15 cellular contexts compared by ENCODE assay signal in the genomic region with DNA sequence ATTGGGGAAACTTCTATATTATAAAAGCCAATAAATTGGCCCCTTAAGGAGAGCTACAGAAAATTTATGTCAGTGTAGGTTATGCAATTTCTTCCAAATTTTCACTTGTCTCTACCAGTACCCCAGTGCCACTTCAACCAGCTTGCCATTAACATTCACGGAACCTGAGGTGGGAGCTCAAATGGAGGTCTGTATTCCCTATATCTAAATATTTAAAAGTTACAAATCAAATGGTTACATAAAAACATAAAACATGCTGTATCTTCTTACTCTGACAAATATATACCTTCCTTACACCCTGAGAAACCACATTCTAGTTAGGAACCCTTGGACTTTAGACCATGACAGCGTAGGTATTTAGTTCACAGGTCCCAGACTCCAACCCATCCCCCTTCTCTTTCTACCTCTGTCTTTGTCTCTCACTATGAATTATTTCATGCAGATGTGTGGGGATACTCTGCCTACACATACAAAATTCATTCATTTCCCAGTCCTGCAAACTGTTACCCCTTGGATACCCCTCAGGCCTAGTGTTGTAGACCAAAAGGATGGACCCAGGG.
DNase-seq lines count a peak whose midpoint lies in the region; TF ChIP-seq lines count a peak whose summit lies in the region.
"Had no signal": no experiment of that assay in that cellular context is flagged by ENCODE, and none has a peak within 500 bp of the region (broad histone marks: within the 10 kb centered on the region; RNA-seq: fewer than 3 reads in every experiment).

No MANE protein-coding gene starts in this region.

- no peak overlapping the region for H3K4me2 ChIP-seq in neural cell (ENCODE audit: low read length)

- H3K9ac ChIP-seq in neural cell (ENCODE audit: low read length), result peak overlapping the region; percentile 80

- H3K27me3 ChIP-seq in neural cell (ENCODE audit: insufficient read depth, low read depth, low read length), result no peaks in the 10 kb centered on the region

- H2AFZ ChIP-seq in neural cell (ENCODE audit: low read depth, low read length), result no peak overlapping the region

- peaks cover 9% of the 10 kb centered on the region for H3F3A ChIP-seq in neural cell (ENCODE audit: insufficient read depth, low read length, poor library complexity, severe bottlenecking)

- H3K36me3 ChIP-seq in neural cell (ENCODE audit: insufficient read depth, low read length), result no peaks in the 10 kb centered on the region

- peak; percentile 22 for DNase-seq in HT-29 (ENCODE audit: low spot score)
- DNase-seq in chondrocyte (ENCODE audit: low spot score), result no peak
- DNase-seq in HCEC 1CT, result no peak
- no peak for DNase-seq in OCI-M2 (lab: John Stamatoyannopoulos, UW; ENCODE audit: unreplicated experiment)
- no peak for DNase-seq in activated T-cell treated with anti-CD3 and anti-CD28 coated beads, Interleukin-2, amount 50 U/mL, for 24 hours
- DNase-seq: AML-193; CD4-positive, alpha-beta T cell; DMS153; DMS79; GDM1; H9; IMR-90 had no signal

- H3K36me3 Mint-ChIP-seq in chondrocyte (ENCODE audit: low read depth), result peaks cover 1% of the 10 kb centered on the region
- no peaks in the 10 kb centered on the region for H3K36me3 Mint-ChIP-seq in activated T-cell treated with anti-CD3 and anti-CD28 coated beads, Interleukin-2, amount 50 U/mL, for 24 hours (ENCODE audit: low read depth)

- peak overlapping the region; percentile 53 for H3K4me3 ChIP-seq in neural cell (ENCODE audit: low read length)
- H3K4me3 ChIP-seq: K562 had no signal

- no peaks in the 10 kb centered on the region for H3K79me2 ChIP-seq in neural cell (replicated peaks; ENCODE audit: insufficient read depth, low read length)

- H3K4me3 Mint-ChIP-seq in chondrocyte (ENCODE audit: unreplicated experiment), result no peak overlapping the region
- no peak overlapping the region for H3K4me3 Mint-ChIP-seq in activated T-cell treated with anti-CD3 and anti-CD28 coated beads, Interleukin-2, amount 50 U/mL, for 24 hours
- H3K4me3 Mint-ChIP-seq: CD4-positive, alpha-beta T cell; H9 had no signal

- no peak for TF ChIP-seq EP300 in neural cell (conservative IDR thresholded peaks at IDR 0.05; ENCODE audit: poor library complexity, severe bottlenecking)

- peak overlapping the region; percentile 49 for H3K27ac Mint-ChIP-seq in chondrocyte (ENCODE audit: unreplicated experiment)
- H3K27ac Mint-ChIP-seq in activated T-cell treated with anti-CD3 and anti-CD28 coated beads, Interleukin-2, amount 50 U/mL, for 24 hours, result no peak overlapping the region
- H3K27ac Mint-ChIP-seq: CD4-positive, alpha-beta T cell; H9 had no signal

- no peaks in the 10 kb centered on the region for H3K27me3 Mint-ChIP-seq in chondrocyte (ENCODE audit: low read depth)
- no peaks in the 10 kb centered on the region for H3K27me3 Mint-ChIP-seq in activated T-cell treated with anti-CD3 and anti-CD28 coated beads, Interleukin-2, amount 50 U/mL, for 24 hours
- H3K27me3 Mint-ChIP-seq: CD4-positive, alpha-beta T cell had no signal

- peaks cover 2% of the 10 kb centered on the region for H3K9me3 Mint-ChIP-seq in chondrocyte (ENCODE audit: low read depth)
- H3K9me3 Mint-ChIP-seq in activated T-cell treated with anti-CD3 and anti-CD28 coated beads, Interleukin-2, amount 50 U/mL, for 24 hours, result peaks cover 2% of the 10 kb centered on the region
- H3K9me3 Mint-ChIP-seq: CD4-positive, alpha-beta T cell had no signal

- no peaks in the 10 kb centered on the region for H3K9me2 ChIP-seq in neural cell (ENCODE audit: insufficient read depth, low read length)

- TF ChIP-seq CTCF in chondrocyte (IDR thresholded peaks at IDR 0.05) (no peak), neural cell (IDR thresholded peaks at IDR 0.05; ENCODE audit: poor library complexity, severe bottlenecking) (no peak)

- H3K27ac ChIP-seq in neural cell (ENCODE audit: low read length), result peak overlapping the region; percentile 99
- H3K27ac ChIP-seq: C4-2B had no signal

- no peak for TF ChIP-seq RAD21 in neural cell (conservative IDR thresholded peaks at IDR 0.05)

- peaks cover 8% of the 10 kb centered on the region for H3K4me1 Mint-ChIP-seq in chondrocyte (ENCODE audit: low read depth)
- H3K4me1 Mint-ChIP-seq in activated T-cell treated with anti-CD3 and anti-CD28 coated beads, Interleukin-2, amount 50 U/mL, for 24 hours (ENCODE audit: low read depth), result no peaks in the 10 kb centered on the region

- no peaks in the 10 kb centered on the region for H4K20me1 ChIP-seq in neural cell (ENCODE audit: insufficient read depth)

- no peaks in the 10 kb centered on the region for H3K9me3 ChIP-seq in neural cell (ENCODE audit: low read length)

TF ChIP-seq in neural cell, 6 proteins besides CTCF, POLR2A, EP300 and RAD21:
- TF ChIP-seq TAF1 (IDR thresholded peaks at IDR 0.05; ENCODE audit: low read depth) (no peak), EZH2 (IDR thresholded peaks at IDR 0.05; ENCODE audit: borderline replicate concordance, insufficient read depth, low read length, poor library complexity, severe bottlenecking) (no peak), MXI1 (conservative IDR thresholded peaks at IDR 0.05; ENCODE audit: poor library complexity, severe bottlenecking) (no peak), SMC3 (conservative IDR thresholded peaks at IDR 0.05; ENCODE audit: poor library complexity) (no peak), POLR2AphosphoS5 (IDR thresholded peaks at IDR 0.05) (no peak)
- TF ChIP-seq, protein P1, sequence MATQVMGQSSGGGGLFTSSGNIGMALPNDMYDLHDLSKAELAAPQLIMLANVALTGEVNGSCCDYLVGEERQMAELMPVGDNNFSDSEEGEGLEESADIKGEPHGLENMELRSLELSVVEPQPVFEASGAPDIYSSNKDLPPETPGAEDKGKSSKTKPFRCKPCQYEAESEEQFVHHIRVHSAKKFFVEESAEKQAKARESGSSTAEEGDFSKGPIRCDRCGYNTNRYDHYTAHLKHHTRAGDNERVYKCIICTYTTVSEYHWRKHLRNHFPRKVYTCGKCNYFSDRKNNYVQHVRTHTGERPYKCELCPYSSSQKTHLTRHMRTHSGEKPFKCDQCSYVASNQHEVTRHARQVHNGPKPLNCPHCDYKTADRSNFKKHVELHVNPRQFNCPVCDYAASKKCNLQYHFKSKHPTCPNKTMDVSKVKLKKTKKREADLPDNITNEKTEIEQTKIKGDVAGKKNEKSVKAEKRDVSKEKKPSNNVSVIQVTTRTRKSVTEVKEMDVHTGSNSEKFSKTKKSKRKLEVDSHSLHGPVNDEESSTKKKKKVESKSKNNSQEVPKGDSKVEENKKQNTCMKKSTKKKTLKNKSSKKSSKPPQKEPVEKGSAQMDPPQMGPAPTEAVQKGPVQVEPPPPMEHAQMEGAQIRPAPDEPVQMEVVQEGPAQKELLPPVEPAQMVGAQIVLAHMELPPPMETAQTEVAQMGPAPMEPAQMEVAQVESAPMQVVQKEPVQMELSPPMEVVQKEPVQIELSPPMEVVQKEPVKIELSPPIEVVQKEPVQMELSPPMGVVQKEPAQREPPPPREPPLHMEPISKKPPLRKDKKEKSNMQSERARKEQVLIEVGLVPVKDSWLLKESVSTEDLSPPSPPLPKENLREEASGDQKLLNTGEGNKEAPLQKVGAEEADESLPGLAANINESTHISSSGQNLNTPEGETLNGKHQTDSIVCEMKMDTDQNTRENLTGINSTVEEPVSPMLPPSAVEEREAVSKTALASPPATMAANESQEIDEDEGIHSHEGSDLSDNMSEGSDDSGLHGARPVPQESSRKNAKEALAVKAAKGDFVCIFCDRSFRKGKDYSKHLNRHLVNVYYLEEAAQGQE (IDR thresholded peaks at IDR 0.05; ENCODE audit: borderline replicate concordance), result no peak
TF ChIP-seq in neural cell: peak in this region for 0.
